ENCODE assay signal across 8 cellular contexts in genomic region chr2:113889471-113890252, GRCh38.
DNase-seq lines count a peak whose midpoint lies in the region; ATAC-seq and TF ChIP-seq lines count a peak whose summit lies in the region.

Gene ACTR3 (plus strand): TSS chr2:113890089. CDS start chr2:113890280, 191 bp downstream.

- DNase-seq in NCI-H1092 (lab: John Stamatoyannopoulos, UW), result peak; percentile 96
- peak; percentile 95 for DNase-seq in germinal center (ENCODE audit: low spot score)
- DNase-seq in non-pigmented ciliary epithelial cell (ENCODE audit: low read depth), result peak; percentile 90
- peak; percentile 99 for DNase-seq in superior temporal gyrus (ENCODE audit: extremely low spot score)

- H3K27ac Mint-ChIP-seq in activated naive CD4-positive, alpha-beta T cell treated with anti-CD3 and anti-CD28 coated beads, Interleukin-2, amount 50 U/mL, for 24 hours, result peak within 1 kb of the TSS; percentile 99

- peak within 1 kb of the TSS; percentile 96 for H3K4me3 ChIP-seq in GM08714 (ENCODE audit: low read length)

- H3K4me1 Mint-ChIP-seq in activated naive CD4-positive, alpha-beta T cell treated with anti-CD3 and anti-CD28 coated beads, Interleukin-2, amount 50 U/mL, for 24 hours, result peaks cover 82% of the 10 kb centered on the region

- ATAC-seq in HG02588 (IDR thresholded peaks at IDR 0.05; ENCODE audit: unreplicated experiment) (peak; percentile 53), SK-N-SH treated with all-trans-retinoic acid at 6 μM for 48 hours (peak; percentile 91)

- peak within 1 kb of the TSS; percentile 100 for H3K4me3 Mint-ChIP-seq in activated naive CD4-positive, alpha-beta T cell treated with anti-CD3 and anti-CD28 coated beads, Interleukin-2, amount 50 U/mL, for 24 hours

- peaks cover 30% of the 10 kb centered on the region for H3K36me3 Mint-ChIP-seq in activated naive CD4-positive, alpha-beta T cell treated with anti-CD3 and anti-CD28 coated beads, Interleukin-2, amount 50 U/mL, for 24 hours

- H3K9me3 Mint-ChIP-seq in activated naive CD4-positive, alpha-beta T cell treated with anti-CD3 and anti-CD28 coated beads, Interleukin-2, amount 50 U/mL, for 24 hours, result no peaks in the 10 kb centered on the region

- no peaks in the 10 kb centered on the region for H3K27me3 Mint-ChIP-seq in activated naive CD4-positive, alpha-beta T cell treated with anti-CD3 and anti-CD28 coated beads, Interleukin-2, amount 50 U/mL, for 24 hours

TF ChIP-seq in SK-N-SH treated with all-trans-retinoic acid at 6 μM for 48 hours, 23 proteins besides CTCF, POLR2A, EP300 and RAD21:
- no peak for TF ChIP-seq ZNF8 (CRISPR knock-in tag; IDR thresholded peaks at IDR 0.05)
- peak; percentile 95 for TF ChIP-seq PATZ1 (CRISPR knock-in tag; IDR thresholded peaks at IDR 0.05; ENCODE audit: borderline replicate concordance)
- TF ChIP-seq, protein P1, sequence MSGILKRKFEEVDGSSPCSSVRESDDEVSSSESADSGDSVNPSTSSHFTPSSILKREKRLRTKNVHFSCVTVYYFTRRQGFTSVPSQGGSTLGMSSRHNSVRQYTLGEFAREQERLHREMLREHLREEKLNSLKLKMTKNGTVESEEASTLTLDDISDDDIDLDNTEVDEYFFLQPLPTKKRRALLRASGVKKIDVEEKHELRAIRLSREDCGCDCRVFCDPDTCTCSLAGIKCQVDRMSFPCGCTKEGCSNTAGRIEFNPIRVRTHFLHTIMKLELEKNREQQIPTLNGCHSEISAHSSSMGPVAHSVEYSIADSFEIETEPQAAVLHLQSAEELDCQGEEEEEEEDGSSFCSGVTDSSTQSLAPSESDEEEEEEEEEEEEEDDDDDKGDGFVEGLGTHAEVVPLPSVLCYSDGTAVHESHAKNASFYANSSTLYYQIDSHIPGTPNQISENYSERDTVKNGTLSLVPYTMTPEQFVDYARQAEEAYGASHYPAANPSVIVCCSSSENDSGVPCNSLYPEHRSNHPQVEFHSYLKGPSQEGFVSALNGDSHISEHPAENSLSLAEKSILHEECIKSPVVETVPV (CRISPR knock-in tag; IDR thresholded peaks at IDR 0.05), result no peak
- TF ChIP-seq GLIS3 (CRISPR knock-in tag; IDR thresholded peaks at IDR 0.05), result no peak
- TF ChIP-seq ZNF70 (CRISPR knock-in tag; IDR thresholded peaks at IDR 0.05), result 0 out of 2 replicates have a peak, but pooled peaks have one; percentile 13
- 0 out of 2 replicates have a peak, but pooled peaks have one; percentile 22 for TF ChIP-seq ZFP3 (CRISPR knock-in tag; IDR thresholded peaks at IDR 0.05)
- TF ChIP-seq, protein P2, sequence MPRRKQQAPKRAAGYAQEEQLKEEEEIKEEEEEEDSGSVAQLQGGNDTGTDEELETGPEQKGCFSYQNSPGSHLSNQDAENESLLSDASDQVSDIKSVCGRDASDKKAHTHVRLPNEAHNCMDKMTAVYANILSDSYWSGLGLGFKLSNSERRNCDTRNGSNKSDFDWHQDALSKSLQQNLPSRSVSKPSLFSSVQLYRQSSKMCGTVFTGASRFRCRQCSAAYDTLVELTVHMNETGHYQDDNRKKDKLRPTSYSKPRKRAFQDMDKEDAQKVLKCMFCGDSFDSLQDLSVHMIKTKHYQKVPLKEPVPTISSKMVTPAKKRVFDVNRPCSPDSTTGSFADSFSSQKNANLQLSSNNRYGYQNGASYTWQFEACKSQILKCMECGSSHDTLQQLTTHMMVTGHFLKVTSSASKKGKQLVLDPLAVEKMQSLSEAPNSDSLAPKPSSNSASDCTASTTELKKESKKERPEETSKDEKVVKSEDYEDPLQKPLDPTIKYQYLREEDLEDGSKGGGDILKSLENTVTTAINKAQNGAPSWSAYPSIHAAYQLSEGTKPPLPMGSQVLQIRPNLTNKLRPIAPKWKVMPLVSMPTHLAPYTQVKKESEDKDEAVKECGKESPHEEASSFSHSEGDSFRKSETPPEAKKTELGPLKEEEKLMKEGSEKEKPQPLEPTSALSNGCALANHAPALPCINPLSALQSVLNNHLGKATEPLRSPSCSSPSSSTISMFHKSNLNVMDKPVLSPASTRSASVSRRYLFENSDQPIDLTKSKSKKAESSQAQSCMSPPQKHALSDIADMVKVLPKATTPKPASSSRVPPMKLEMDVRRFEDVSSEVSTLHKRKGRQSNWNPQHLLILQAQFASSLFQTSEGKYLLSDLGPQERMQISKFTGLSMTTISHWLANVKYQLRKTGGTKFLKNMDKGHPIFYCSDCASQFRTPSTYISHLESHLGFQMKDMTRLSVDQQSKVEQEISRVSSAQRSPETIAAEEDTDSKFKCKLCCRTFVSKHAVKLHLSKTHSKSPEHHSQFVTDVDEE (CRISPR knock-in tag; IDR thresholded peaks at IDR 0.05), result no peak

Comparison
In these comparisons a context has a peak if more than half of its experiments do, and no peak if none do; other contexts are left out.
1. Peak in every context shown above with its lines: DNase-seq, ATAC-seq and H3K4me3 ChIP-seq.